28 cellular contexts compared by ENCODE assay signal in genomic region chr7:100860702-100861615, GRCh38.
"Had no signal": no experiment of that assay in that cellular context is flagged by ENCODE, and none has a peak within 500 bp of the region (broad histone marks: within the 10 kb centered on the region; RNA-seq: fewer than 3 reads in every experiment).

No MANE protein-coding gene starts in this region.

- H3K9me3 ChIP-seq: adrenal gland, colonic mucosa, gastrocnemius medialis, spleen, testis, uterus had no signal

- ATAC-seq: activated CD4-positive, CD25-positive, alpha-beta regulatory T cell treated with anti-CD3 and anti-CD28 coated beads, Interleukin-2, amount 50 U/mL, for 24 hours; gastrocnemius medialis; natural killer cell; right cardiac atrium; stimulated activated naive CD8-positive, alpha-beta T cell treated with anti-CD3 and anti-CD28 coated beads, Interleukin-15, Interleukin-2, amounts not matched to agents 100 U/mL and 50 U/mL, for 24 hours had no signal

- H3K4me1 ChIP-seq: colonic mucosa had no signal

- H3K27me3 ChIP-seq: adrenal gland, cardiac muscle cell, colonic mucosa, gastrocnemius medialis, neural progenitor cell, spleen, testis, uterus had no signal

- H3K4me3 ChIP-seq: adrenal gland, cardiac muscle cell, colonic mucosa, gastrocnemius medialis, neural progenitor cell, spleen, testis, uterus had no signal

- H3K4me2 ChIP-seq: neural progenitor cell had no signal

- DNase-seq: activated CD4-positive, alpha-beta T cell treated with anti-CD3 and anti-CD28 coated beads for 48 hours; activated CD4-positive, alpha-beta T cell treated with anti-CD3 and anti-CD28 coated beads, Interleukin-2, amount 50 U/mL, for 48 hours; activated CD8-positive, alpha-beta memory T cell treated with anti-CD3 and anti-CD28 coated beads for 24 hours; activated effector memory CD4-positive, alpha-beta T cell treated with anti-CD3 and anti-CD28 coated beads, Interleukin-2, amount 50 U/mL, for 16 hours; activated naive CD4-positive, alpha-beta T cell treated with anti-CD3 and anti-CD28 coated beads for 36 hours; activated naive CD8-positive, alpha-beta T cell treated with anti-CD3 and anti-CD28 coated beads for 36 hours; adrenal gland; aorta; cerebellar nuclear complex; colonic mucosa; effector CD8-positive, alpha-beta T cell; gastrocnemius medialis; glutamatergic neuron; hippocampal formation; mesenchymal stem cell; natural killer cell; spleen; stimulated activated CD4-positive, alpha-beta T cell treated with anti-CD3 and anti-CD28 coated beads, Interleukin-2, amount 100 ng/mL, for 48 hours; stimulated activated naive CD8-positive, alpha-beta T cell treated with anti-CD3 and anti-CD28 coated beads, Interleukin-15, Interleukin-2, amounts not matched to agents 100 U/mL and 50 U/mL, for 24 hours; T-helper 9 cell; testis; uterus; WERI-Rb-1 had no signal

- H3K36me3 ChIP-seq: cardiac muscle cell, colonic mucosa, gastrocnemius medialis, neural progenitor cell, uterus, WERI-Rb-1 had no signal

- H3K9ac ChIP-seq: neural progenitor cell had no signal

- H3K27ac ChIP-seq: adrenal gland, cardiac muscle cell, colonic mucosa, gastrocnemius medialis, neural progenitor cell, spleen, testis, WERI-Rb-1 had no signal

- H2AFZ ChIP-seq: neural progenitor cell had no signal

- FAIRE-seq: endometrium had no signal
